In genomic region chr7:50782376-50783208, GRCh38 we compare ENCODE assay signal across 8 cellular contexts. TPM values are rescaled to one million over a fixed set of nuclear protein-coding genes. Genes with fewer than 3 reads are reported as not detected.
A peak's percentile ranks its signal among the peaks of the same experiment; 100 is the strongest.
DNase-seq lines count a peak whose midpoint lies in the region; ATAC-seq and TF ChIP-seq lines count a peak whose summit lies in the region.

GRB10 (minus strand) TSS chr7:50782896; CDS start chr7:50732322, 50,574 bp downstream.

- no peak for ATAC-seq in activated naive CD8-positive, alpha-beta T cell treated with anti-CD3 and anti-CD28 coated beads, Interleukin-2, amount 50 U/mL, for 24 hours
- ATAC-seq in HG03025 (IDR thresholded peaks at IDR 0.05; ENCODE audit: low FRiP score, unreplicated experiment): no peak

- H3K4me3 Mint-ChIP-seq in activated naive CD8-positive, alpha-beta T cell treated with anti-CD3 and anti-CD28 coated beads, Interleukin-2, amount 50 U/mL, for 24 hours: peak within 1 kb of the TSS; percentile 53

- H3K4me1 Mint-ChIP-seq in activated naive CD8-positive, alpha-beta T cell treated with anti-CD3 and anti-CD28 coated beads, Interleukin-2, amount 50 U/mL, for 24 hours: peaks cover 12% of the 10 kb centered on the region

- H3K27ac ChIP-seq in cardiac muscle cell: no peak within 1 kb of the TSS

- DNase-seq in AG10803 (ENCODE audit: low read depth) (peak; percentile 10), cardiac muscle cell (ENCODE audit: low read depth in 1 of 2, low spot score in 1 of 2) (peak; percentile 35 to 71), occipital lobe (lab: John Stamatoyannopoulos, UW) (peak; percentile 86), GF-D8 (lab: John Stamatoyannopoulos, UW) (no peak)
- no peak for DNase-seq in activated naive CD8-positive, alpha-beta T cell treated with anti-CD3 and anti-CD28 coated beads, Interleukin-2, amount 50 U/mL, for 24 hours
- DNase-seq in activated CD4-positive, CD25-positive, alpha-beta regulatory T cell treated with anti-CD3 and anti-CD28 coated beads, Interleukin-2, amount 50 U/mL, for 72 hours: no peak

- peaks cover 44% of the 10 kb centered on the region for H3K27me3 Mint-ChIP-seq in activated naive CD8-positive, alpha-beta T cell treated with anti-CD3 and anti-CD28 coated beads, Interleukin-2, amount 50 U/mL, for 24 hours

- TF ChIP-seq EP300 in Ishikawa (IDR thresholded peaks at IDR 0.05; ENCODE audit: borderline replicate concordance): no peak

- no peaks in the 10 kb centered on the region for H3K9me3 ChIP-seq in cardiac muscle cell (ENCODE audit: low read depth)

- H3K36me3 Mint-ChIP-seq in activated naive CD8-positive, alpha-beta T cell treated with anti-CD3 and anti-CD28 coated beads, Interleukin-2, amount 50 U/mL, for 24 hours (ENCODE audit: low read depth): no peaks in the 10 kb centered on the region

- H3K27me3 ChIP-seq in cardiac muscle cell: peaks cover 42% of the 10 kb centered on the region

- H3K9me3 Mint-ChIP-seq in activated naive CD8-positive, alpha-beta T cell treated with anti-CD3 and anti-CD28 coated beads, Interleukin-2, amount 50 U/mL, for 24 hours: no peaks in the 10 kb centered on the region

- H3K4me3 ChIP-seq in AG10803 (ENCODE audit: low read length): peak within 1 kb of the TSS; percentile 48
- H3K4me3 ChIP-seq in cardiac muscle cell: peak within 1 kb of the TSS; percentile 56

- H3K36me3 ChIP-seq in cardiac muscle cell: no peaks in the 10 kb centered on the region

- H3K4me1 ChIP-seq in cardiac muscle cell (ENCODE audit: low read depth): no peaks in the 10 kb centered on the region

- no peak for TF ChIP-seq CTCF in AG10803 (conservative IDR thresholded peaks at IDR 0.05; ENCODE audit: low read length)
- no peak for TF ChIP-seq CTCF in cardiac muscle cell (IDR thresholded peaks at IDR 0.05; ENCODE audit: low read depth, low read length)

- peak; percentile 41; the same call in 1 of the 2 replicates for TF ChIP-seq RAD21 in Ishikawa (IDR thresholded peaks at IDR 0.05; ENCODE audit: low read depth)

- H3K27ac Mint-ChIP-seq in activated naive CD8-positive, alpha-beta T cell treated with anti-CD3 and anti-CD28 coated beads, Interleukin-2, amount 50 U/mL, for 24 hours: no peak within 1 kb of the TSS

TF ChIP-seq in Ishikawa, 13 proteins besides CTCF, POLR2A, EP300 and RAD21:
- TF ChIP-seq ZBTB7A (IDR thresholded peaks at IDR 0.05; ENCODE audit: low read depth) (no peak), REST (IDR thresholded peaks at IDR 0.05; ENCODE audit: low read depth) (no peak), EGR1 (IDR thresholded peaks at IDR 0.05) (no peak), USF1 (IDR thresholded peaks at IDR 0.05) (peak; percentile 71), CEBPB (IDR thresholded peaks at IDR 0.05) (no peak), YY1 (IDR thresholded peaks at IDR 0.05; ENCODE audit: low read depth) (no peak), TCF12 (IDR thresholded peaks at IDR 0.05; ENCODE audit: low read depth) (no peak), TAF1 (IDR thresholded peaks at IDR 0.05; ENCODE audit: low read depth) (no peak)

RNA-seq across cellular contexts. Expression of gene GRB10, which starts in this region (rescaled TPM):
- 10.7 and 25.3 TPM in 2 replicates for total RNA-seq in cardiac muscle cell
- 9.9 and 22.5 TPM in 2 replicates for polyA plus RNA-seq in cardiac muscle cell
- 58.3 TPM for total RNA-seq in occipital lobe

Comparison
In these comparisons a context has a peak if more than half of its experiments do, and no peak if none do; other contexts are left out.
1. DNase-seq: peak in AG10803 (single experiment), cardiac muscle cell (2 of 2) and occipital lobe (single experiment); none in activated naive CD8-positive, alpha-beta T cell treated with anti-CD3 and anti-CD28 coated beads, Interleukin-2, amount 50 U/mL, for 24 hours (single experiment), GF-D8 (single experiment) and activated CD4-positive, CD25-positive, alpha-beta regulatory T cell treated with anti-CD3 and anti-CD28 coated beads, Interleukin-2, amount 50 U/mL, for 72 hours (single experiment).